10 cellular contexts compared by ENCODE assay signal in genomic region chr5:6359941-6360683, GRCh38. TPM values are rescaled to one million over a fixed set of nuclear protein-coding genes. Genes with fewer than 3 reads are reported as not detected.
DNase-seq lines count a peak whose midpoint lies in the region; ATAC-seq and TF ChIP-seq lines count a peak whose summit lies in the region.
"Had no signal": no experiment of that assay in that cellular context is flagged by ENCODE, and none has a peak within 500 bp of the region (broad histone marks: within the 10 kb centered on the region; RNA-seq: fewer than 3 reads in every experiment).

No MANE protein-coding gene starts in this region.

- H3K36me3 ChIP-seq in KOPT-K1 (ENCODE audit: insufficient read depth, low read length) (peaks cover 9% of the 10 kb centered on the region; the same call in 1 of the 2 replicates), endodermal cell (ENCODE audit: control insufficient read depth, insufficient read depth, low read length) (no peaks in the 10 kb centered on the region), upper lobe of left lung (peaks cover 0 to 27% (median 8%) of the 10 kb centered on the region in 4 donors)
- H3K36me3 ChIP-seq: pancreas had no signal

- ATAC-seq in GM21447 (IDR thresholded peaks at IDR 0.05; ENCODE audit: unreplicated experiment) (peak; percentile 83), upper lobe of left lung (ENCODE audit: low FRiP score in 2 of 2) (no peak)
- ATAC-seq: pancreas had no signal

- H3K27me3 ChIP-seq in endodermal cell (ENCODE audit: control insufficient read depth, insufficient read depth, low read length, poor library complexity, severe bottlenecking) = no peaks in the 10 kb centered on the region
- no peaks in the 10 kb centered on the region for H3K27me3 ChIP-seq in upper lobe of left lung
- H3K27me3 ChIP-seq: pancreas had no signal

- H3K4me1 ChIP-seq in endodermal cell (ENCODE audit: control insufficient read depth, insufficient read depth, low read length) (no peaks in the 10 kb centered on the region), upper lobe of left lung (no peaks in the 10 kb centered on the region)
- H3K4me1 ChIP-seq: pancreas had no signal

- peaks cover 2% of the 10 kb centered on the region for H3K36me3 Mint-ChIP-seq in endodermal cell (ENCODE audit: low read depth)

- in situ Hi-C loops in G401 (cut with HindIII; ENCODE audit: low sequenced_read_pairs) = no loop called here

- TF ChIP-seq CTCF in endodermal cell (conservative IDR thresholded peaks at IDR 0.05) (no peak), upper lobe of left lung (IDR thresholded peaks at IDR 0.05) (no peak)

- H3K27ac Mint-ChIP-seq in endodermal cell = no peak overlapping the region

- H3K9me3 ChIP-seq in KOPT-K1 (ENCODE audit: insufficient read depth, low read length, poor library complexity, severe bottlenecking) (no peaks in the 10 kb centered on the region), endodermal cell (ENCODE audit: control insufficient read depth, low read length) (no peaks in the 10 kb centered on the region), upper lobe of left lung (no peaks in the 10 kb centered on the region)
- H3K9me3 ChIP-seq: pancreas had no signal

- no peak overlapping the region for H3K9ac ChIP-seq in endodermal cell (ENCODE audit: extremely low read depth, low read length, poor library complexity, severe bottlenecking)

- H3K9me3 Mint-ChIP-seq in endodermal cell = peaks cover 2% of the 10 kb centered on the region

- no peaks in the 10 kb centered on the region for H3K27me3 Mint-ChIP-seq in endodermal cell (ENCODE audit: insufficient read depth)

- WGBS in endodermal cell (ENCODE audit: insufficient coverage in 1 of 2, insufficient read length in 1 of 2), 2 experiments = 74 to 75% methylated on average over 16 to 22 of the region's 22 CpGs
- WGBS in upper lobe of left lung, 2 donors = 56 to 71% methylated on average over 12 to 22 of the region's 22 CpGs

- DNase-seq in EL = peak; percentile 10
- peak; percentile 72 for DNase-seq in endodermal cell
- no peak for DNase-seq in cerebellar cortex (ENCODE audit: low spot score)
- no peak for DNase-seq in upper lobe of left lung
- DNase-seq in SW 1271 (lab: John Stamatoyannopoulos, UW) = no peak
- DNase-seq in G401 (ENCODE audit: low spot score) = no peak
- DNase-seq: NCI-H187 had no signal

- no peak for TF ChIP-seq POLR2A in upper lobe of left lung (IDR thresholded peaks at IDR 0.05)

- TF ChIP-seq EP300 in upper lobe of left lung (IDR thresholded peaks at IDR 0.05) = no peak

- H3K4me1 Mint-ChIP-seq in endodermal cell = no peaks in the 10 kb centered on the region

- no peak overlapping the region for H3K4me3 ChIP-seq in endodermal cell (ENCODE audit: low read length)
- H3K4me3 ChIP-seq in upper lobe of left lung = no peak overlapping the region
- H3K4me3 ChIP-seq: pancreas had no signal

- no peak overlapping the region for H3K4me3 Mint-ChIP-seq in endodermal cell

- peak overlapping the region; percentile 65 for H3K27ac ChIP-seq in KOPT-K1 (ENCODE audit: low read depth, low read length, poor library complexity, severe bottlenecking)
- peak overlapping the region; percentile 75 for H3K27ac ChIP-seq in endodermal cell (ENCODE audit: low read depth, low read length)
- H3K27ac ChIP-seq in upper lobe of left lung = no peak overlapping the region
- H3K27ac ChIP-seq: pancreas had no signal

RNA-seq across cellular contexts. Expression of gene MED10, which starts 18.2 kb away (rescaled TPM):
- total RNA-seq in endodermal cell = 10 to 100 TPM; 22.1 to 28.6 TPM
- 32.9 TPM for polyA plus RNA-seq in endodermal cell (2013, experiment 1 of 2)
- polyA plus RNA-seq in endodermal cell (2013, experiment 2 of 2) = 28.4 TPM
- 10 to 100 TPM; 17.8 to 36.1 (median 29.1) TPM for total RNA-seq in upper lobe of left lung
- total RNA-seq in G401 (2014; rRNA removed; shearing (Covaris generic)) = 25.4 and 34.6 TPM in 2 replicates

Comparison
In these comparisons a context has a peak if more than half of its experiments do, and no peak if none do; other contexts are left out.
1. DNase-seq: peak in EL (single experiment) and endodermal cell (single experiment); none in cerebellar cortex (single experiment), upper lobe of left lung (0 of 2), SW 1271 (0 of 2) and G401 (single experiment).
2. H3K27ac ChIP-seq: peak in KOPT-K1 (single experiment) and endodermal cell (single experiment); none in upper lobe of left lung (0 of 4).